ENCODE assay signal across 8 cellular contexts in genomic region chr3:71584216-71585061, GRCh38. TPM values are rescaled to one million over a fixed set of nuclear protein-coding genes. Genes with fewer than 3 reads are reported as not detected.
DNase-seq lines count a peak whose midpoint lies in the region; ATAC-seq and TF ChIP-seq lines count a peak whose summit lies in the region.

No MANE protein-coding gene starts in this region.

- CTCF ChIA-PET in Calu3 (lab: Charles Lee) = interaction anchor here (0.7 to 0.9 kb wide), 2 partner anchors 868 to 1393 kb away, joined by 3 to 4 read pairs; no protein-coding TSS in a partner anchor

- H3K27ac Mint-ChIP-seq in Calu3 (ENCODE audit: unreplicated experiment) = peak overlapping the region; percentile 97

- peaks cover 47% of the 10 kb centered on the region for H3K36me3 Mint-ChIP-seq in Calu3 (ENCODE audit: insufficient read depth, unreplicated experiment)

- 2 to 3% methylated on average over 21 to 23 of the region's 24 CpGs for WGBS in ectodermal cell, 2 experiments
- WGBS in lung, 2 donors = 1 to 2% methylated on average over 24 of the region's 24 CpGs

- peaks cover 28% of the 10 kb centered on the region for H3K27me3 ChIP-seq in ectodermal cell (ENCODE audit: control insufficient read depth, insufficient read depth, low read length, poor library complexity, severe bottlenecking)
- H3K27me3 ChIP-seq in lung (ENCODE audit: control insufficient read depth, insufficient read depth) = no peaks in the 10 kb centered on the region

- peaks cover 25% of the 10 kb centered on the region for H3K4me1 ChIP-seq in ectodermal cell (ENCODE audit: control insufficient read depth, insufficient read depth, low read length)
- no peaks in the 10 kb centered on the region for H3K4me1 ChIP-seq in lung (ENCODE audit: control insufficient read depth in 2 of 2, insufficient read depth in 2 of 2, low read length in 2 of 2)

- peak overlapping the region; percentile 95 for H3K27ac ChIP-seq in ectodermal cell (ENCODE audit: insufficient read depth, low read depth, low read length, poor library complexity, severe bottlenecking)
- H3K27ac ChIP-seq in lung (ENCODE audit: low read depth in 1 of 2, low read length in 1 of 2) = peak overlapping the region; percentile 94 to 99

- DNase-seq in Calu3 (peak; percentile 51), MV-4-11 (lab: John Stamatoyannopoulos, UW) (peak; percentile 65), lung (ENCODE audit: low spot score) (peak; percentile 44), HCEC 1CT (no peak)
- DNase-seq in activated CD4-positive, alpha-beta T cell treated with anti-CD3 and anti-CD28 coated beads, Interleukin-2, amount 50 U/mL, for 1 hour = peak; percentile 10
- DNase-seq in stimulated activated CD4-positive, alpha-beta T cell treated with anti-CD3 and anti-CD28 coated beads, Interleukin-4, amount 100 ng/mL, for 48 hours (ENCODE audit: low read depth in 2 of 2) = peak; percentile 51 to 61

- ATAC-seq in lung (ENCODE audit: insufficient read depth, low FRiP score) (no peak), HG03442 (IDR thresholded peaks at IDR 0.05; ENCODE audit: unreplicated experiment) (no peak)

- H3K9me3 Mint-ChIP-seq in Calu3 (ENCODE audit: low read depth, unreplicated experiment) = no peaks in the 10 kb centered on the region

- H3K4me3 Mint-ChIP-seq in Calu3 (ENCODE audit: low read depth, unreplicated experiment) = peak overlapping the region; percentile 91

- TF ChIP-seq CTCF in Calu3 (IDR thresholded peaks at IDR 0.05; ENCODE audit: unreplicated experiment) (no peak), lung (IDR thresholded peaks at IDR 0.05; ENCODE audit: control extremely low read depth, extremely low read depth) (no peak)

- H3K4me3 ChIP-seq in ectodermal cell (ENCODE audit: insufficient read depth, low read depth, low read length) (peak overlapping the region; percentile 72), lung (peak overlapping the region; percentile 43)

- no peaks in the 10 kb centered on the region for H3K27me3 Mint-ChIP-seq in Calu3 (ENCODE audit: unreplicated experiment)

- intact Hi-C loops in Calu3 (cut with micrococcal nuclease; ENCODE audit: unreplicated experiment) = loop anchor here (2.0 to 5.0 kb wide), 5 partner anchors 68 to 1052 kb away; no protein-coding TSS in a partner anchor

- BruUV-seq in Calu3 (replicated peaks; lab: Mats Ljungman, UMichigan) = no TSS peak

- H3K4me1 Mint-ChIP-seq in Calu3 (ENCODE audit: low read depth, unreplicated experiment) = no peaks in the 10 kb centered on the region

- no peaks in the 10 kb centered on the region for H3K9me3 ChIP-seq in ectodermal cell (ENCODE audit: control insufficient read depth, low read length)
- no peaks in the 10 kb centered on the region for H3K9me3 ChIP-seq in lung (ENCODE audit: control insufficient read depth in 2 of 2, insufficient read depth in 1 of 2, low read length in 1 of 2)

- no peaks in the 10 kb centered on the region for H3K36me3 ChIP-seq in ectodermal cell (ENCODE audit: control insufficient read depth, insufficient read depth, low read length)
- H3K36me3 ChIP-seq in lung (ENCODE audit: control insufficient read depth in 2 of 2, insufficient read depth in 2 of 2, low read length in 2 of 2) = no peaks in the 10 kb centered on the region

RNA-seq across cellular contexts. Expression of gene FOXP1, which starts 0.9 kb away (rescaled TPM):
- total RNA-seq in Calu3 (2022) (81.6 and 82.8 TPM in 2 replicates), lung (100 to 1,000 TPM; 121 to 287 TPM)
- 19.2 TPM for polyA plus RNA-seq in ectodermal cell (2013, experiment 1 of 4)
- polyA plus RNA-seq in ectodermal cell (2013, experiment 2 of 4) = 20.7 TPM
- polyA plus RNA-seq in ectodermal cell (2013, experiment 3 of 4) = 17.0 TPM
- polyA plus RNA-seq in ectodermal cell (2013, experiment 4 of 4) = 16.7 TPM
- 10 to 100 TPM; 13.8 to 26.5 TPM for polyA plus RNA-seq in lung
